16 cellular contexts compared by ENCODE assay signal in genomic region chr17:28407130-28407973, GRCh38. TPM values are rescaled to one million over a fixed set of nuclear protein-coding genes. Genes with fewer than 3 reads are reported as not detected.
DNase-seq lines count a peak whose midpoint lies in the region; ATAC-seq and TF ChIP-seq lines count a peak whose summit lies in the region.
"Had no signal": no experiment of that assay in that cellular context is flagged by ENCODE, and none has a peak within 500 bp of the region (broad histone marks: within the 10 kb centered on the region; RNA-seq: fewer than 3 reads in every experiment).

No MANE protein-coding gene starts in this region.

- no peak overlapping the region for H3K14ac ChIP-seq in trophoblast cell (ENCODE audit: low read length)

- POLR2A ChIA-PET in activated CD8-positive, alpha-beta T cell treated with anti-CD3 and anti-CD28 coated beads for 36 hours (lab: Charles Lee) = interaction anchor here (1.3 kb wide), 1 partner anchor 20 kb away, joined by 3 read pairs; no protein-coding TSS in a partner anchor
- POLR2A ChIA-PET in activated CD8-positive, alpha-beta T cell treated with anti-CD3 and anti-CD28 coated beads, Interleukin-2, amount 10 ng/mL, durations not matched to agents 7 days and 5 days (lab: Charles Lee) = interaction anchor here (0.7 kb wide), 1 partner anchor 287 kb away, joined by 3 read pairs; no protein-coding TSS in a partner anchor

- H3K18ac ChIP-seq in trophoblast cell (ENCODE audit: low read length) = no peak overlapping the region

- H2BK12ac ChIP-seq in trophoblast cell (ENCODE audit: low read length) = no peak overlapping the region

- no peak overlapping the region for H3K4me2 ChIP-seq in trophoblast cell (ENCODE audit: low read length)

- TF ChIP-seq CTCF in activated CD8-positive, alpha-beta T cell treated with anti-CD3 and anti-CD28 coated beads for 36 hours (IDR thresholded peaks at IDR 0.05) = no peak

- CTCF ChIA-PET in activated CD8-positive, alpha-beta T cell treated with anti-CD3 and anti-CD28 coated beads for 36 hours (lab: Charles Lee) = interaction anchor here (7.8 kb wide), 1 partner anchor 10 kb away, joined by 63 read pairs; no protein-coding TSS in a partner anchor
- CTCF ChIA-PET in activated CD8-positive, alpha-beta T cell treated with anti-CD3 and anti-CD28 coated beads, Interleukin-2, amount 10 ng/mL, durations not matched to agents 7 days and 5 days (lab: Charles Lee) = interaction anchor here (2.8 kb wide), 1 partner anchor 10 kb away, joined by 24 read pairs; no protein-coding TSS in a partner anchor

- H3K4me3 ChIP-seq in trophoblast cell (ENCODE audit: low read depth, low read length) = no peak overlapping the region
- H3K4me3 ChIP-seq: mucosa of descending colon had no signal

- H3K4me1 Mint-ChIP-seq in activated CD8-positive, alpha-beta T cell treated with anti-CD3 and anti-CD28 coated beads for 36 hours (ENCODE audit: low read depth) = peaks cover 2% of the 10 kb centered on the region
- peaks cover 8% of the 10 kb centered on the region for H3K4me1 Mint-ChIP-seq in activated CD8-positive, alpha-beta T cell treated with anti-CD3 and anti-CD28 coated beads, Interleukin-2, amount 10 ng/mL, durations not matched to agents 7 days and 5 days (ENCODE audit: low read depth)
- H3K4me1 Mint-ChIP-seq in stimulated activated effector memory CD8-positive, alpha-beta T cell treated with anti-CD3 and anti-CD28 coated beads, Interleukin-12 subunit alpha, Interleukin-12 subunit beta, amount 100 ng/mL, for 72 hours = peaks cover 5% of the 10 kb centered on the region

- peaks cover 4% of the 10 kb centered on the region for H3K79me1 ChIP-seq in trophoblast cell (ENCODE audit: low read length)

- H3K4me1 ChIP-seq in trophoblast cell (ENCODE audit: control insufficient read depth in 1 of 2, insufficient read depth in 2 of 2, low read length in 2 of 2) = peaks cover 10 to 19% of the 10 kb centered on the region in 2 experiments

- H3K4ac ChIP-seq in trophoblast cell (ENCODE audit: low read depth, low read length) = no peak overlapping the region

- H4K91ac ChIP-seq in trophoblast cell (ENCODE audit: low read depth, low read length) = peak overlapping the region; percentile 1

- no peak overlapping the region for H2AK5ac ChIP-seq in trophoblast cell (ENCODE audit: low read length)

- WGBS in trophoblast cell (ENCODE audit: extremely low coverage, insufficient coverage, insufficient read length) = no CpG with 5 or more reads among the region's 5 CpGs

- H3K9me3 Mint-ChIP-seq in activated CD8-positive, alpha-beta T cell treated with anti-CD3 and anti-CD28 coated beads for 36 hours = no peaks in the 10 kb centered on the region
- H3K9me3 Mint-ChIP-seq in activated CD8-positive, alpha-beta T cell treated with anti-CD3 and anti-CD28 coated beads, Interleukin-2, amount 10 ng/mL, durations not matched to agents 7 days and 5 days (ENCODE audit: insufficient read depth) = no peaks in the 10 kb centered on the region
- H3K9me3 Mint-ChIP-seq in stimulated activated effector memory CD8-positive, alpha-beta T cell treated with anti-CD3 and anti-CD28 coated beads, Interleukin-12 subunit alpha, Interleukin-12 subunit beta, amount 100 ng/mL, for 72 hours = no peaks in the 10 kb centered on the region

- no peak overlapping the region for H3K27ac Mint-ChIP-seq in activated CD8-positive, alpha-beta T cell treated with anti-CD3 and anti-CD28 coated beads for 36 hours
- no peak overlapping the region for H3K27ac Mint-ChIP-seq in activated CD8-positive, alpha-beta T cell treated with anti-CD3 and anti-CD28 coated beads, Interleukin-2, amount 10 ng/mL, durations not matched to agents 7 days and 5 days
- no peak overlapping the region for H3K27ac Mint-ChIP-seq in stimulated activated effector memory CD8-positive, alpha-beta T cell treated with anti-CD3 and anti-CD28 coated beads, Interleukin-12 subunit alpha, Interleukin-12 subunit beta, amount 100 ng/mL, for 72 hours

- H4K12ac ChIP-seq in trophoblast cell (ENCODE audit: low read depth, low read length) = no peak overlapping the region

- H3K9ac ChIP-seq in trophoblast cell (ENCODE audit: low read length) = no peak overlapping the region

- no peak for DNase-seq in activated CD8-positive, alpha-beta T cell treated with anti-CD3 and anti-CD28 coated beads for 36 hours
- DNase-seq in activated CD8-positive, alpha-beta T cell treated with anti-CD3 and anti-CD28 coated beads, Interleukin-2, amount 10 ng/mL, durations not matched to agents 7 days and 5 days = no peak
- DNase-seq in NCI-H345 (lab: John Stamatoyannopoulos, UW) = peak; percentile 72
- DNase-seq in cerebellar cortex (ENCODE audit: low spot score) = peak; percentile 85
- peak in 1 of 2 donors; percentile 35 for DNase-seq in trophoblast cell
- DNase-seq in stimulated activated effector memory CD8-positive, alpha-beta T cell treated with anti-CD3 and anti-CD28 coated beads, Interleukin-12 subunit alpha, Interleukin-12 subunit beta, amount 100 ng/mL, for 72 hours (ENCODE audit: low spot score in 2 of 2) = no peak
- no peak for DNase-seq in DMS53 treated with DMSO at 0.1 percent for 48 hours (lab: John Stamatoyannopoulos, UW; ENCODE audit: unreplicated experiment)
- DNase-seq: cerebellar nuclear complex, gastrocnemius medialis, NCI-H2107 had no signal

- no peak overlapping the region for H2AFZ ChIP-seq in trophoblast cell (ENCODE audit: insufficient read depth, low read length, poor library complexity)

- H3K9me3 ChIP-seq in trophoblast cell (ENCODE audit: insufficient read depth, low read depth, low read length) = no peaks in the 10 kb centered on the region
- H3K9me3 ChIP-seq: gastrocnemius medialis, mucosa of descending colon had no signal

- no peak overlapping the region for H3K23ac ChIP-seq in trophoblast cell (ENCODE audit: low read length)

- H2BK5ac ChIP-seq in trophoblast cell (ENCODE audit: low read depth, low read length, poor library complexity) = no peak overlapping the region

- H4K8ac ChIP-seq in trophoblast cell (ENCODE audit: low read depth, low read length) = no peak overlapping the region

- peak overlapping the region; percentile 67 for H3K4me3 Mint-ChIP-seq in activated CD8-positive, alpha-beta T cell treated with anti-CD3 and anti-CD28 coated beads for 36 hours
- H3K4me3 Mint-ChIP-seq in activated CD8-positive, alpha-beta T cell treated with anti-CD3 and anti-CD28 coated beads, Interleukin-2, amount 10 ng/mL, durations not matched to agents 7 days and 5 days = no peak overlapping the region
- H3K4me3 Mint-ChIP-seq in stimulated activated effector memory CD8-positive, alpha-beta T cell treated with anti-CD3 and anti-CD28 coated beads, Interleukin-12 subunit alpha, Interleukin-12 subunit beta, amount 100 ng/mL, for 72 hours = no peak overlapping the region

- no peak overlapping the region for H2BK120ac ChIP-seq in trophoblast cell (ENCODE audit: insufficient read depth, low read length, poor library complexity)

- intact Hi-C loops in activated CD8-positive, alpha-beta T cell treated with anti-CD3 and anti-CD28 coated beads for 36 hours (cut with micrococcal nuclease) = no loop called here

- H3K36me3 Mint-ChIP-seq in activated CD8-positive, alpha-beta T cell treated with anti-CD3 and anti-CD28 coated beads for 36 hours (ENCODE audit: low read depth) = no peaks in the 10 kb centered on the region
- no peaks in the 10 kb centered on the region for H3K36me3 Mint-ChIP-seq in activated CD8-positive, alpha-beta T cell treated with anti-CD3 and anti-CD28 coated beads, Interleukin-2, amount 10 ng/mL, durations not matched to agents 7 days and 5 days (ENCODE audit: low read depth)
- peaks cover 9% of the 10 kb centered on the region for H3K36me3 Mint-ChIP-seq in stimulated activated effector memory CD8-positive, alpha-beta T cell treated with anti-CD3 and anti-CD28 coated beads, Interleukin-12 subunit alpha, Interleukin-12 subunit beta, amount 100 ng/mL, for 72 hours

- H3K27me3 Mint-ChIP-seq in activated CD8-positive, alpha-beta T cell treated with anti-CD3 and anti-CD28 coated beads for 36 hours = no peaks in the 10 kb centered on the region
- H3K27me3 Mint-ChIP-seq in activated CD8-positive, alpha-beta T cell treated with anti-CD3 and anti-CD28 coated beads, Interleukin-2, amount 10 ng/mL, durations not matched to agents 7 days and 5 days (ENCODE audit: low read depth) = peaks cover 23% of the 10 kb centered on the region

- no peak for ATAC-seq in activated CD8-positive, alpha-beta T cell treated with anti-CD3 and anti-CD28 coated beads for 36 hours
- no peak for ATAC-seq in activated CD8-positive, alpha-beta T cell treated with anti-CD3 and anti-CD28 coated beads, Interleukin-2, amount 10 ng/mL, durations not matched to agents 7 days and 5 days
- ATAC-seq in GM18502 (IDR thresholded peaks at IDR 0.05; ENCODE audit: poor library complexity, unreplicated experiment) = no peak
- ATAC-seq in stimulated activated effector memory CD8-positive, alpha-beta T cell treated with anti-CD3 and anti-CD28 coated beads, Interleukin-12 subunit alpha, Interleukin-12 subunit beta, amount 100 ng/mL, for 72 hours = no peak

- H3K27ac ChIP-seq in trophoblast cell (ENCODE audit: low read depth, low read length) = no peak overlapping the region
- H3K27ac ChIP-seq: gastrocnemius medialis, skin epidermis had no signal

- peaks cover 3% of the 10 kb centered on the region for H3K79me2 ChIP-seq in trophoblast cell (ENCODE audit: control insufficient read depth, insufficient read depth, low read length, poor library complexity)

- no peaks in the 10 kb centered on the region for H3K27me3 ChIP-seq in trophoblast cell (ENCODE audit: insufficient read depth, low read length)
- H3K27me3 ChIP-seq: gastrocnemius medialis had no signal

- peaks cover 0 to 1% of the 10 kb centered on the region in 2 experiments for H3K36me3 ChIP-seq in trophoblast cell (ENCODE audit: control insufficient read depth in 1 of 2, insufficient read depth in 2 of 2, low read length in 2 of 2)
- H3K36me3 ChIP-seq: gastrocnemius medialis had no signal

RNA-seq across cellular contexts. Expression of gene SLC46A1, which starts 1.3 kb away (rescaled TPM):
- total RNA-seq in activated CD8-positive, alpha-beta T cell treated with anti-CD3 and anti-CD28 coated beads for 36 hours = 1 to 10 TPM; 2.1 to 3.1 TPM
- 1 to 10 TPM; 2.7 to 3.1 TPM for total RNA-seq in activated CD8-positive, alpha-beta T cell treated with anti-CD3 and anti-CD28 coated beads, Interleukin-2, amount 10 ng/mL, durations not matched to agents 7 days and 5 days
- 6.3 and 7.2 TPM in 2 replicates for polyA plus RNA-seq in trophoblast cell (2013)

RNA-seq across cellular contexts. Expression of gene SARM1, which starts 35.9 kb away (rescaled TPM):
- 10 to 100 TPM; 16.7 to 19.8 TPM for total RNA-seq in activated CD8-positive, alpha-beta T cell treated with anti-CD3 and anti-CD28 coated beads for 36 hours
- 10 to 100 TPM; 16.2 to 20.0 TPM for total RNA-seq in activated CD8-positive, alpha-beta T cell treated with anti-CD3 and anti-CD28 coated beads, Interleukin-2, amount 10 ng/mL, durations not matched to agents 7 days and 5 days
- polyA plus RNA-seq in trophoblast cell (2013) = 0.49 and 0.60 TPM in 2 replicates

RNA-seq across cellular contexts. Expression of gene VTN, which starts 37.2 kb away (rescaled TPM):
- total RNA-seq in activated CD8-positive, alpha-beta T cell treated with anti-CD3 and anti-CD28 coated beads for 36 hours = under 1 TPM in 1 of 2 experiments, not detected in 1; 0.11 TPM
- not detected for total RNA-seq in activated CD8-positive, alpha-beta T cell treated with anti-CD3 and anti-CD28 coated beads, Interleukin-2, amount 10 ng/mL, durations not matched to agents 7 days and 5 days
- polyA plus RNA-seq in trophoblast cell (2013) = 0.42 and 0.44 TPM in 2 replicates
- total RNA-seq: HT1080 had no signal

RNA-seq across cellular contexts. Expression of gene SEBOX, which starts 42.4 kb away (rescaled TPM):
- not detected for total RNA-seq in activated CD8-positive, alpha-beta T cell treated with anti-CD3 and anti-CD28 coated beads for 36 hours
- not detected for total RNA-seq in activated CD8-positive, alpha-beta T cell treated with anti-CD3 and anti-CD28 coated beads, Interleukin-2, amount 10 ng/mL, durations not matched to agents 7 days and 5 days
- not detected in 2 replicates for polyA plus RNA-seq in trophoblast cell (2013)
- total RNA-seq: gastrocnemius medialis; HT1080; mucosa of descending colon; T-helper 1 cell treated with Interleukin-12 subunit alpha and Interleukin-12 subunit beta and Interleukin-4 antibody, amounts not matched to agents 30 ng/mL and 1 ng/mL, for 36 hours had no signal
- polyA plus RNA-seq: AG04450 had no signal

RNA-seq across cellular contexts. Expression of gene POLDIP2, which starts 50.0 kb away (rescaled TPM):
- 10 to 100 TPM; 87.6 to 88.7 TPM for total RNA-seq in activated CD8-positive, alpha-beta T cell treated with anti-CD3 and anti-CD28 coated beads for 36 hours
- 10 to 100 TPM; 68.1 to 73.9 TPM for total RNA-seq in activated CD8-positive, alpha-beta T cell treated with anti-CD3 and anti-CD28 coated beads, Interleukin-2, amount 10 ng/mL, durations not matched to agents 7 days and 5 days
- 43.5 and 44.3 TPM in 2 replicates for polyA plus RNA-seq in trophoblast cell (2013)

Comparison
In these comparisons a context has a peak if more than half of its experiments do, and no peak if none do; other contexts are left out.
1. DNase-seq: peak in NCI-H345 (single experiment) and cerebellar cortex (single experiment); none in activated CD8-positive, alpha-beta T cell treated with anti-CD3 and anti-CD28 coated beads for 36 hours (single experiment), activated CD8-positive, alpha-beta T cell treated with anti-CD3 and anti-CD28 coated beads, Interleukin-2, amount 10 ng/mL, durations not matched to agents 7 days and 5 days (single experiment), stimulated activated effector memory CD8-positive, alpha-beta T cell treated with anti-CD3 and anti-CD28 coated beads, Interleukin-12 subunit alpha, Interleukin-12 subunit beta, amount 100 ng/mL, for 72 hours (0 of 2) and DMS53 treated with DMSO at 0.1 percent for 48 hours (single experiment).